In the genomic region with DNA sequence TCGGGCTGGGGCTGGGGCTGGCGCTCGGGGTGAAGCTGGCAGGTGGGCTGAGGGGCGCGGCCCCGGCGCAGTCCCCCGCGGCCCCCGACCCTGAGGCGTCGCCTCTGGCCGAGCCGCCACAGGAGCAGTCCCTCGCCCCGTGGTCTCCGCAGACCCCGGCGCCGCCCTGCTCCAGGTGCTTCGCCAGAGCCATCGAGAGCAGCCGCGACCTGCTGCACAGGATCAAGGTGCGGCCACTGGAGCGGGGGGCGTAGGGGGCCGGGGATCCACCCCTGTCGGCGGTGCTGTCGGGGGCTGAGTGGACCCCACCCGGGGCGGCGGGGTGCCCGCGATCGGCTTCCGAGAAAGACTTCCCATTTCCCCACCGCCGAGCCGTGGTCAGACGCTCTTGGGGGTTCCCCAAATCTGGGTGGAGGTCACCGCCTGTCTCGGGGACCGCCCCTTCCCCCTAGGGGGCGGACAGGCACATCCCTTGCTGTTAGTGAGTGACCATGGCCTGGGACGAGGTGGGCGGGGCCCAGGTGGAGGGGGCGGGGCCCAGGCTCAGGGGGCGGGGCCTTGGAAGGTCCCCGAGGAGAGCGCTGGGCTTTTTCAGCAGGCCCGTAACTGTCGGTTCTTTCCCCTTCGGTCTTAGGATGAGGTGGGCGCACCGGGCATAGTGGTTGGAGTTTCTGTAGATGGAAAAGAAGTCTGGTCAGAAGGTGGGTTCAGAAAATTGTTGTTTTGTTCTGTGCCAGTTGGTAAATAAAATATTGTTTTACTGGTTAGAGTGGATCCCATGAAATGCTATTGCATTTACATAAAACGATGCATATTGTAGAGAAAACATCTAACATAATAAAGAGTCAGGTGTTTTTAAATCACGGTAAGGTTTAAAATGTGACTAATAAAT, we compare ENCODE assay signal across 7 cellular contexts. TPM values are rescaled to one million over a fixed set of nuclear protein-coding genes. Genes with fewer than 3 reads are reported as not detected.
DNase-seq lines count a peak whose midpoint lies in the region; ATAC-seq, FAIRE-seq and TF ChIP-seq lines count a peak whose summit lies in the region.

No MANE protein-coding gene starts in this region.

- peak overlapping the region; percentile 91 for H3K4me3 ChIP-seq in WI38 (ENCODE audit: low read depth, low read length)
- H3K4me3 ChIP-seq in breast epithelium: peak overlapping the region; percentile 83 to 99 (median 89)
- H3K4me3 ChIP-seq in small intestine (ENCODE audit: low read depth in 1 of 2, low read length in 2 of 2): peak overlapping the region; percentile 89 to 90

- H3K36me3 ChIP-seq in breast epithelium (no peaks in the 10 kb centered on the region), small intestine (ENCODE audit: control insufficient read depth in 2 of 2, insufficient read depth in 2 of 2, low read length in 2 of 2) (peaks cover 0 to 3% of the 10 kb centered on the region in 2 donors)

- TF ChIP-seq CTCF in WI38 (IDR thresholded peaks at IDR 0.05; ENCODE audit: low read depth, low read length) (no peak), breast epithelium (IDR thresholded peaks at IDR 0.05) (peak in 1 of 3 donors; percentile 27)

- TF ChIP-seq POLR2A in GM18505 (IDR thresholded peaks at IDR 0.05; ENCODE audit: borderline replicate concordance, extremely low read depth, insufficient read depth, insufficient read length) (no peak), breast epithelium (IDR thresholded peaks at IDR 0.05) (no peak)

- H3K27ac ChIP-seq in breast epithelium (peak overlapping the region; percentile 89 to 93), small intestine (ENCODE audit: low read depth in 1 of 2, low read length in 1 of 2) (peak overlapping the region; percentile 95 to 97)

- peaks cover 0 to 6% of the 10 kb centered on the region in 2 donors for H3K4me1 ChIP-seq in breast epithelium
- H3K4me1 ChIP-seq in small intestine (ENCODE audit: control insufficient read depth in 2 of 2, insufficient read depth in 1 of 2, low read depth in 1 of 2, low read length in 1 of 2): peaks cover 0 to 3% of the 10 kb centered on the region in 2 donors

- H3K9me3 ChIP-seq in breast epithelium: no peaks in the 10 kb centered on the region
- H3K9me3 ChIP-seq in small intestine (ENCODE audit: control insufficient read depth, low read depth): no peaks in the 10 kb centered on the region

- intact Hi-C loops in breast epithelium (cut with DNase I; ENCODE audit: low total_unique reads): no loop called here

- DNase-seq in NCI-H1930 (lab: John Stamatoyannopoulos, UW): peak; percentile 44 to 53
- peak; percentile 93 for DNase-seq in breast epithelium (ENCODE audit: low spot score in 2 of 2)
- DNase-seq in iPS-NIHi7 (ENCODE audit: extremely low spot score): peak; percentile 95
- DNase-seq in small intestine: peak; percentile 83

- H3K27me3 ChIP-seq in breast epithelium (no peaks in the 10 kb centered on the region), small intestine (ENCODE audit: control insufficient read depth in 2 of 2, insufficient read depth in 2 of 2, low read length in 2 of 2) (no peaks in the 10 kb centered on the region)

- WGBS in small intestine, 3 donors: 1% methylated on average over 37 to 59 of the region's 59 CpGs

- ATAC-seq in GM18505 (IDR thresholded peaks at IDR 0.05; ENCODE audit: unreplicated experiment) (peak; percentile 79), HG02884 (IDR thresholded peaks at IDR 0.05; ENCODE audit: unreplicated experiment) (peak; percentile 73)

- FAIRE-seq in small intestine (lab: Jason Lieb, UNC): no peak

RNA-seq across cellular contexts. Expression of gene LACTB, which starts 0.6 kb away (rescaled TPM):
- total RNA-seq in breast epithelium: 10 to 100 TPM; 15.7 to 17.6 (median 17.1) TPM
- 10 to 100 TPM; 13.9 to 26.7 (median 26.2) TPM for polyA plus RNA-seq in small intestine

RNA-seq across cellular contexts. Expression of gene RPS27L, which starts 35.0 kb away (rescaled TPM):
- 100 to 1,000 TPM; 121 to 200 (median 152) TPM for total RNA-seq in breast epithelium
- 100 to 1,000 TPM; 146 to 612 (median 505) TPM for polyA plus RNA-seq in small intestine

Comparison
In these comparisons a context has a peak if more than half of its experiments do, and no peak if none do; other contexts are left out.
1. Peak in every context shown above with its lines: DNase-seq, ATAC-seq, H3K4me3 ChIP-seq and H3K27ac ChIP-seq.